In genomic region chr15:48273047-48273446, GRCh38 we compare ENCODE assay signal across 1 cellular context.
TF ChIP-seq lines count a peak whose summit lies in the region.

No MANE protein-coding gene starts in this region.

TF ChIP-seq in GM23338, 12 proteins besides CTCF, POLR2A, EP300 and RAD21 (continued from another document):
- TF ChIP-seq ZNF462 (CRISPR knock-in tag; IDR thresholded peaks at IDR 0.05) (no peak), POLR2AphosphoS5 (IDR thresholded peaks at IDR 0.05; ENCODE audit: low read depth) (no peak)
